Comparison of ENCODE assay signal across 8 cellular contexts in genomic region chr2:200156140-200156858, GRCh38.
A peak's percentile ranks its signal among the peaks of the same experiment; 100 is the strongest.
DNase-seq lines count a peak whose midpoint lies in the region; ATAC-seq and TF ChIP-seq lines count a peak whose summit lies in the region.
"Had no signal": no experiment of that assay in that cellular context is flagged by ENCODE, and none has a peak within 500 bp of the region (broad histone marks: within the 10 kb centered on the region; RNA-seq: fewer than 3 reads in every experiment).

No MANE protein-coding gene starts in this region.

- intact Hi-C loops in breast epithelium (cut with DNase I; ENCODE audit: low total_unique reads): no loop called here
- intact Hi-C loops in upper lobe of right lung (cut with DNase I): no loop called here

- H3K27me3 ChIP-seq in MG63 (no peaks in the 10 kb centered on the region), breast epithelium (no peaks in the 10 kb centered on the region), upper lobe of right lung (no peaks in the 10 kb centered on the region)

- H3K4me1 ChIP-seq in breast epithelium (no peaks in the 10 kb centered on the region), upper lobe of right lung (no peaks in the 10 kb centered on the region)

- H3K27ac Mint-ChIP-seq in activated naive CD4-positive, alpha-beta T cell treated with anti-CD3 and anti-CD28 coated beads, Interleukin-2, amount 10 ng/mL, durations not matched to agents 7 days and 5 days: no peak overlapping the region

- TF ChIP-seq CTCF in breast epithelium (IDR thresholded peaks at IDR 0.05) (no peak), upper lobe of right lung (IDR thresholded peaks at IDR 0.05) (no peak)

- peak overlapping the region; percentile 42 for H3K4me3 ChIP-seq in MG63
- H3K4me3 ChIP-seq in breast epithelium: peak overlapping the region; percentile 20 to 27 (median 25)
- H3K4me3 ChIP-seq in upper lobe of right lung: peak overlapping the region; percentile 34

- no peaks in the 10 kb centered on the region for H3K27me3 Mint-ChIP-seq in activated naive CD4-positive, alpha-beta T cell treated with anti-CD3 and anti-CD28 coated beads, Interleukin-2, amount 10 ng/mL, durations not matched to agents 7 days and 5 days

- TF ChIP-seq POLR2A in breast epithelium (IDR thresholded peaks at IDR 0.05): no peak

- no peaks in the 10 kb centered on the region for H3K36me3 Mint-ChIP-seq in activated naive CD4-positive, alpha-beta T cell treated with anti-CD3 and anti-CD28 coated beads, Interleukin-2, amount 10 ng/mL, durations not matched to agents 7 days and 5 days

- no peak overlapping the region for H3K4me3 Mint-ChIP-seq in activated naive CD4-positive, alpha-beta T cell treated with anti-CD3 and anti-CD28 coated beads, Interleukin-2, amount 10 ng/mL, durations not matched to agents 7 days and 5 days

- peak; percentile 56 for ATAC-seq in upper lobe of right lung

- DNase-seq in MG63 (peak; percentile 58), breast epithelium (ENCODE audit: low spot score in 2 of 2) (no peak), kidney tubule cell (ENCODE audit: low spot score) (peak; percentile 77), upper lobe of right lung (no peak), NCI-H1048 (lab: John Stamatoyannopoulos, UW) (no peak), DMS114 treated with DMSO at 0.1 percent for 48 hours (lab: John Stamatoyannopoulos, UW; ENCODE audit: unreplicated experiment) (no peak)
- no peak for DNase-seq in activated naive CD4-positive, alpha-beta T cell treated with anti-CD3 and anti-CD28 coated beads, Interleukin-2, amount 10 ng/mL, durations not matched to agents 7 days and 5 days
- DNase-seq: activated CD8-positive, alpha-beta memory T cell treated with anti-CD3 and anti-CD28 coated beads, Interleukin-2, amount 50 U/mL, for 48 hours had no signal

- H3K9me3 Mint-ChIP-seq in activated naive CD4-positive, alpha-beta T cell treated with anti-CD3 and anti-CD28 coated beads, Interleukin-2, amount 10 ng/mL, durations not matched to agents 7 days and 5 days: peaks cover 2% of the 10 kb centered on the region

- H3K9me3 ChIP-seq in MG63 (peaks cover 2% of the 10 kb centered on the region; the same call in 1 of the 2 replicates), breast epithelium (peaks cover 0 to 6% of the 10 kb centered on the region in 2 donors), upper lobe of right lung (no peaks in the 10 kb centered on the region)

- CTCF ChIA-PET in activated naive CD4-positive, alpha-beta T cell treated with anti-CD3 and anti-CD28 coated beads, Interleukin-2, amount 10 ng/mL, durations not matched to agents 7 days and 5 days (lab: Charles Lee): no interaction called here

- no peak overlapping the region for H3K27ac ChIP-seq in breast epithelium
- no peak overlapping the region for H3K27ac ChIP-seq in upper lobe of right lung

- no peaks in the 10 kb centered on the region for H3K4me1 Mint-ChIP-seq in activated naive CD4-positive, alpha-beta T cell treated with anti-CD3 and anti-CD28 coated beads, Interleukin-2, amount 10 ng/mL, durations not matched to agents 7 days and 5 days

- H3K36me3 ChIP-seq in MG63 (no peaks in the 10 kb centered on the region), breast epithelium (no peaks in the 10 kb centered on the region), upper lobe of right lung (no peaks in the 10 kb centered on the region)

Comparison
In these comparisons a context has a peak if more than half of its experiments do, and no peak if none do; other contexts are left out.
1. DNase-seq: peak in MG63 (single experiment) and kidney tubule cell (single experiment); none in breast epithelium (0 of 2), upper lobe of right lung (single experiment), NCI-H1048 (single experiment), activated naive CD4-positive, alpha-beta T cell treated with anti-CD3 and anti-CD28 coated beads, Interleukin-2, amount 10 ng/mL, durations not matched to agents 7 days and 5 days (single experiment) and DMS114 treated with DMSO at 0.1 percent for 48 hours (single experiment).
2. Peak in every context shown above with its lines, with median percentiles within 50 percentile points of each other: H3K4me3 ChIP-seq.